1 cellular context compared by ENCODE assay signal in the genomic region with DNA sequence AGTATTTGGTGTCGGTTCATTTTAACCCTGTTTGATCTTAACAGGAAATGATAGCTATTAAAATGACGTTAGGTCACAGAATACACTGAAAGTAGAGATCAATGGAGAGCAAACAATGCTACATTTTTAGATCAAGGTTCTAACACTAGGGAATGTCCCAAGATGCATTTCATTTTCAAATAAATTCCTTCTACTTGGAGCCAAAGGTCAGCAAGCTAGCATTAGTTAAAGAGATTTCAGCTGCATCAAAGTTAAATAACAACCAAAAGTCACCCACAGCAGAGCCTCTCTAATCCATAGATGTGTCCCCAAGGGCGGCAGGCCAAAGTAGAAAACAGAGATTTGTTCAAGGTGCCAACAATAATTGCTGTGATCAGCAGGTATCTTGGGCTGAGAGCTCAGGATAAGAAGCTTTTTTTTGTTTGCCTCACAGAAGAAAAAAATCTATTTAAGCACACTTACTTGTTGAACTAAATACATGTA.
TF ChIP-seq lines count a peak whose summit lies in the region.

No MANE protein-coding gene starts in this region.

TF ChIP-seq in HepG2, 621 proteins besides CTCF, POLR2A, EP300 and RAD21 (continued from another document and continues in another):
- TF ChIP-seq TFDP1 (CRISPR knock-in tag; IDR thresholded peaks at IDR 0.05; ENCODE audit: borderline replicate concordance) (no peak), LCORL (IDR thresholded peaks at IDR 0.05) (peak; percentile 93; the same call in 1 of the 2 replicates), LCORL (CRISPR knock-in tag; IDR thresholded peaks at IDR 0.05) (peak; percentile 72; the same call in 1 of the 2 replicates), TBX3 (IDR thresholded peaks at IDR 0.05; ENCODE audit: borderline replicate concordance) (peak; percentile 97), MEIS2 (CRISPR knock-in tag; IDR thresholded peaks at IDR 0.05) (peak; percentile 60; the same call in 1 of the 2 replicates), CCDC6 (CRISPR knock-in tag; IDR thresholded peaks at IDR 0.05) (no peak), ZNF557 (CRISPR knock-in tag; IDR thresholded peaks at IDR 0.05) (no peak), THAP11 (CRISPR knock-in tag; IDR thresholded peaks at IDR 0.05) (peak; percentile 64), PRMT3 (CRISPR knock-in tag; IDR thresholded peaks at IDR 0.05; ENCODE audit: borderline replicate concordance, low read depth) (no peak), ZNF556 (CRISPR knock-in tag; IDR thresholded peaks at IDR 0.05; ENCODE audit: borderline replicate concordance) (peak; percentile 77; the same call in 1 of the 2 replicates), POGZ (CRISPR knock-in tag; IDR thresholded peaks at IDR 0.05) (peak; percentile 97), ETV5 (CRISPR knock-in tag; IDR thresholded peaks at IDR 0.05; ENCODE audit: borderline replicate concordance) (peak; percentile 81; the same call in 1 of the 2 replicates), KLF12 (CRISPR knock-in tag; IDR thresholded peaks at IDR 0.05; ENCODE audit: borderline replicate concordance) (no peak), ZMYM2 (CRISPR knock-in tag; IDR thresholded peaks at IDR 0.05) (0 out of 2 replicates have a peak, but pooled peaks have one; percentile 35), IRF1 (CRISPR knock-in tag; IDR thresholded peaks at IDR 0.05; ENCODE audit: low read depth) (no peak), MZF1 (CRISPR knock-in tag; IDR thresholded peaks at IDR 0.05; ENCODE audit: borderline replicate concordance) (no peak), HNF4A (CRISPR knock-in tag; IDR thresholded peaks at IDR 0.05) (peak; percentile 97), ZFY (CRISPR knock-in tag; IDR thresholded peaks at IDR 0.05) (no peak), ZFX (CRISPR knock-in tag; IDR thresholded peaks at IDR 0.05; ENCODE audit: low read depth) (no peak), ZFP90 (CRISPR knock-in tag; IDR thresholded peaks at IDR 0.05; ENCODE audit: borderline replicate concordance) (no peak), SOX6 (IDR thresholded peaks at IDR 0.05) (no peak), SOX6 (CRISPR knock-in tag; IDR thresholded peaks at IDR 0.05) (peak; percentile 98), GABPB1 (CRISPR knock-in tag; IDR thresholded peaks at IDR 0.05) (peak; percentile 35), ZNF430 (CRISPR knock-in tag; IDR thresholded peaks at IDR 0.05) (no peak), CEBPG (CRISPR knock-in tag; IDR thresholded peaks at IDR 0.05) (peak; percentile 75), PPARG (CRISPR knock-in tag; conservative IDR thresholded peaks at IDR 0.05) (peak; percentile 96), KMT2B (CRISPR knock-in tag; IDR thresholded peaks at IDR 0.05) (no peak; the same call in 1 of the 2 replicates), MXD4 (CRISPR knock-in tag; IDR thresholded peaks at IDR 0.05) (no peak), NAIF1 (CRISPR knock-in tag; IDR thresholded peaks at IDR 0.05; ENCODE audit: borderline replicate concordance) (peak; percentile 31; the same call in 1 of the 2 replicates), CREM (IDR thresholded peaks at IDR 0.05) (peak; percentile 96), CREM (CRISPR knock-in tag; IDR thresholded peaks at IDR 0.05) (no peak), ZNF207 (IDR thresholded peaks at IDR 0.05; ENCODE audit: borderline replicate concordance) (no peak), ZBTB4 (CRISPR knock-in tag; IDR thresholded peaks at IDR 0.05; ENCODE audit: borderline replicate concordance) (no peak), NFKB2 (CRISPR knock-in tag; IDR thresholded peaks at IDR 0.05; ENCODE audit: borderline replicate concordance) (no peak), RBM39 (IDR thresholded peaks at IDR 0.05; ENCODE audit: low read depth, low read length, poor library complexity, severe bottlenecking) (no peak), ZC3H4 (CRISPR knock-in tag; IDR thresholded peaks at IDR 0.05; ENCODE audit: borderline replicate concordance) (no peak), STAG1 (CRISPR knock-in tag; IDR thresholded peaks at IDR 0.05) (peak; percentile 19; the same call in 1 of the 2 replicates), TOE1 (CRISPR knock-in tag; IDR thresholded peaks at IDR 0.05) (no peak; the same call in 1 of the 2 replicates), ZNF773 (CRISPR knock-in tag; IDR thresholded peaks at IDR 0.05; ENCODE audit: borderline replicate concordance) (no peak), ZNF30 (CRISPR knock-in tag; IDR thresholded peaks at IDR 0.05) (no peak), IKZF4 (CRISPR knock-in tag; IDR thresholded peaks at IDR 0.05; ENCODE audit: borderline replicate concordance, low read depth, not compliant biosample characterization) (no peak), ZNF629 (CRISPR knock-in tag; conservative IDR thresholded peaks at IDR 0.05) (0 out of 2 replicates have a peak, but pooled peaks have one; percentile 26), ZNF17 (CRISPR knock-in tag; IDR thresholded peaks at IDR 0.05) (no peak), HOXD1 (CRISPR knock-in tag; IDR thresholded peaks at IDR 0.05) (peak; percentile 78; the same call in 1 of the 2 replicates), YEATS4 (CRISPR knock-in tag; IDR thresholded peaks at IDR 0.05; ENCODE audit: borderline replicate concordance) (no peak; the same call in 1 of the 2 replicates), ZNF75D (CRISPR knock-in tag; IDR thresholded peaks at IDR 0.05; ENCODE audit: borderline replicate concordance) (no peak), SMARCE1 (IDR thresholded peaks at IDR 0.05; ENCODE audit: borderline replicate concordance) (no peak; the same call in 1 of the 2 replicates), ZBTB8A (CRISPR knock-in tag; IDR thresholded peaks at IDR 0.05; ENCODE audit: borderline replicate concordance, low read depth) (no peak), PLRG1 (conservative IDR thresholded peaks at IDR 0.05) (no peak), PHF5A (CRISPR knock-in tag; IDR thresholded peaks at IDR 0.05; ENCODE audit: low read depth, unreplicated experiment) (peak; percentile 78), CENPT (CRISPR knock-in tag; IDR thresholded peaks at IDR 0.05; ENCODE audit: low read depth) (no peak), PTBP1 (IDR thresholded peaks at IDR 0.05; ENCODE audit: low read depth, low read length, poor library complexity, severe bottlenecking) (no peak), ZNF704 (CRISPR knock-in tag; IDR thresholded peaks at IDR 0.05; ENCODE audit: borderline replicate concordance) (no peak; the same call in 1 of the 2 replicates), CBFB (CRISPR knock-in tag; IDR thresholded peaks at IDR 0.05) (0 out of 2 replicates have a peak, but pooled peaks have one; percentile 25), ZNF841 (CRISPR knock-in tag; IDR thresholded peaks at IDR 0.05; ENCODE audit: borderline replicate concordance) (no peak), SP140L (CRISPR knock-in tag; IDR thresholded peaks at IDR 0.05; ENCODE audit: borderline replicate concordance) (peak; percentile 77; the same call in 1 of the 2 replicates), ZNF225 (CRISPR knock-in tag; IDR thresholded peaks at IDR 0.05) (no peak), MAF1 (CRISPR knock-in tag; IDR thresholded peaks at IDR 0.05; ENCODE audit: borderline replicate concordance) (no peak), ZSCAN30 (CRISPR knock-in tag; IDR thresholded peaks at IDR 0.05) (no peak), ETV6 (CRISPR knock-in tag; conservative IDR thresholded peaks at IDR 0.05) (no peak), ZNF644 (CRISPR knock-in tag; IDR thresholded peaks at IDR 0.05; ENCODE audit: low read depth) (0 out of 2 replicates have a peak, but pooled peaks have one; percentile 50), ZNF296 (CRISPR knock-in tag; conservative IDR thresholded peaks at IDR 0.05) (no peak), GATAD2A (CRISPR knock-in tag; IDR thresholded peaks at IDR 0.05) (peak; percentile 97)
- TF ChIP-seq, protein P1, sequence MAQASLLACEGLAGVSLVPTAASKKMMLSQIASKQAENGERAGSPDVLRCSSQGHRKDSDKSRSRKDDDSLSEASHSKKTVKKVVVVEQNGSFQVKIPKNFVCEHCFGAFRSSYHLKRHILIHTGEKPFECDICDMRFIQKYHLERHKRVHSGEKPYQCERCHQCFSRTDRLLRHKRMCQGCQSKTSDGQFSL (CRISPR knock-in tag; IDR thresholded peaks at IDR 0.05): no peak
- TF ChIP-seq, protein P2, sequence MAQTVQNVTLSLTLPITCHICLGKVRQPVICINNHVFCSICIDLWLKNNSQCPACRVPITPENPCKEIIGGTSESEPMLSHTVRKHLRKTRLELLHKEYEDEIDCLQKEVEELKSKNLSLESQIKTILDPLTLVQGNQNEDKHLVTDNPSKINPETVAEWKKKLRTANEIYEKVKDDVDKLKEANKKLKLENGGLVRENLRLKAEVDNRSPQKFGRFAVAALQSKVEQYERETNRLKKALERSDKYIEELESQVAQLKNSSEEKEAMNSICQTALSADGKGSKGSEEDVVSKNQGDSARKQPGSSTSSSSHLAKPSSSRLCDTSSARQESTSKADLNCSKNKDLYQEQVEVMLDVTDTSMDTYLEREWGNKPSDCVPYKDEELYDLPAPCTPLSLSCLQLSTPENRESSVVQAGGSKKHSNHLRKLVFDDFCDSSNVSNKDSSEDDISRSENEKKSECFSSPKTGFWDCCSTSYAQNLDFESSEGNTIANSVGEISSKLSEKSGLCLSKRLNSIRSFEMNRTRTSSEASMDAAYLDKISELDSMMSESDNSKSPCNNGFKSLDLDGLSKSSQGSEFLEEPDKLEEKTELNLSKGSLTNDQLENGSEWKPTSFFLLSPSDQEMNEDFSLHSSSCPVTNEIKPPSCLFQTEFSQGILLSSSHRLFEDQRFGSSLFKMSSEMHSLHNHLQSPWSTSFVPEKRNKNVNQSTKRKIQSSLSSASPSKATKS (CRISPR knock-in tag; IDR thresholded peaks at IDR 0.05): no peak
- TF ChIP-seq, protein P3, sequence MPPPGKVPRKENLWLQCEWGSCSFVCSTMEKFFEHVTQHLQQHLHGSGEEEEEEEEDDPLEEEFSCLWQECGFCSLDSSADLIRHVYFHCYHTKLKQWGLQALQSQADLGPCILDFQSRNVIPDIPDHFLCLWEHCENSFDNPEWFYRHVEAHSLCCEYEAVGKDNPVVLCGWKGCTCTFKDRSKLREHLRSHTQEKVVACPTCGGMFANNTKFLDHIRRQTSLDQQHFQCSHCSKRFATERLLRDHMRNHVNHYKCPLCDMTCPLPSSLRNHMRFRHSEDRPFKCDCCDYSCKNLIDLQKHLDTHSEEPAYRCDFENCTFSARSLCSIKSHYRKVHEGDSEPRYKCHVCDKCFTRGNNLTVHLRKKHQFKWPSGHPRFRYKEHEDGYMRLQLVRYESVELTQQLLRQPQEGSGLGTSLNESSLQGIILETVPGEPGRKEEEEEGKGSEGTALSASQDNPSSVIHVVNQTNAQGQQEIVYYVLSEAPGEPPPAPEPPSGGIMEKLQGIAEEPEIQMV (CRISPR knock-in tag; IDR thresholded peaks at IDR 0.05; ENCODE audit: low read depth): no peak
- TF ChIP-seq, protein P4, sequence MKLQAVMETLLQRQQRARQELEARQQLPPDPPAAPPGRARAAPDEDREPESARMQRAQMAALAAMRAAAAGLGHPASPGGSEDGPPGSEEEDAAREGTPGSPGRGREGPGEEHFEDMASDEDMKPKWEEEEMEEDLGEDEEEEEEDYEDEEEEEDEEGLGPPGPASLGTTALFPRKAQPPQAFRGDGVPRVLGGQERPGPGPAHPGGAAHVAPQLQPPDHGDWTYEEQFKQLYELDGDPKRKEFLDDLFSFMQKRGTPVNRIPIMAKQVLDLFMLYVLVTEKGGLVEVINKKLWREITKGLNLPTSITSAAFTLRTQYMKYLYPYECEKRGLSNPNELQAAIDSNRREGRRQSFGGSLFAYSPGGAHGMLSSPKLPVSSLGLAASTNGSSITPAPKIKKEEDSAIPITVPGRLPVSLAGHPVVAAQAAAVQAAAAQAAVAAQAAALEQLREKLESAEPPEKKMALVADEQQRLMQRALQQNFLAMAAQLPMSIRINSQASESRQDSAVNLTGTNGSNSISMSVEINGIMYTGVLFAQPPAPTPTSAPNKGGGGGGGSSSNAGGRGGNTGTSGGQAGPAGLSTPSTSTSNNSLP (IDR thresholded peaks at IDR 0.05; ENCODE audit: low read depth, low read length): peak; percentile 100
